In genomic region chr2:162258686-162259085, GRCh38 we compare ENCODE assay signal across 28 cellular contexts. TPM values are rescaled to one million over a fixed set of nuclear protein-coding genes. Genes with fewer than 3 reads are reported as not detected.
A peak's percentile ranks its signal among the peaks of the same experiment; 100 is the strongest.
DNase-seq lines count a peak whose midpoint lies in the region; ATAC-seq and TF ChIP-seq lines count a peak whose summit lies in the region.
"Had no signal": no experiment of that assay in that cellular context is flagged by ENCODE, and none has a peak within 500 bp of the region (broad histone marks: within the 10 kb centered on the region; RNA-seq: fewer than 3 reads in every experiment).

No MANE protein-coding gene starts in this region.

- H3K4me1 Mint-ChIP-seq in activated CD4-positive, alpha-beta memory T cell treated with anti-CD3 and anti-CD28 coated beads for 36 hours (ENCODE audit: low read depth): peaks cover 11% of the 10 kb centered on the region
- peaks cover 11% of the 10 kb centered on the region for H3K4me1 Mint-ChIP-seq in CD4-positive, alpha-beta T cell (ENCODE audit: low read depth)

- no peaks in the 10 kb centered on the region for H3K27me3 ChIP-seq in CD4-positive, alpha-beta T cell (ENCODE audit: control insufficient read depth, insufficient read depth, low read length)
- H3K27me3 ChIP-seq: ascending aorta had no signal

- POLR2A ChIA-PET in activated CD4-positive, alpha-beta memory T cell treated with anti-CD3 and anti-CD28 coated beads for 36 hours (lab: Charles Lee): no interaction called here
- POLR2A ChIA-PET in CD4-positive, alpha-beta T cell (lab: Charles Lee): no interaction called here

- ATAC-seq in GM21447 (IDR thresholded peaks at IDR 0.05; ENCODE audit: unreplicated experiment): no peak
- no peak for ATAC-seq in CD4-positive, alpha-beta T cell (ENCODE audit: poor library complexity)
- ATAC-seq: activated naive CD4-positive, alpha-beta T cell treated with anti-CD3 and anti-CD28 coated beads, Interleukin-2, amount 50 U/mL, for 72 hours; K562; stimulated activated effector memory CD8-positive, alpha-beta T cell treated with anti-CD3 and anti-CD28 coated beads, Interleukin-12 subunit alpha, Interleukin-12 subunit beta, amount 100 ng/mL, for 72 hours had no signal

- H3K9me3 ChIP-seq in CD4-positive, alpha-beta T cell (ENCODE audit: control insufficient read depth, low read length): no peaks in the 10 kb centered on the region
- H3K9me3 ChIP-seq: ascending aorta, thoracic aorta had no signal

- H3K9me3 Mint-ChIP-seq in activated CD4-positive, alpha-beta memory T cell treated with anti-CD3 and anti-CD28 coated beads for 36 hours: no peaks in the 10 kb centered on the region
- H3K9me3 Mint-ChIP-seq in CD4-positive, alpha-beta T cell: no peaks in the 10 kb centered on the region
- H3K9me3 Mint-ChIP-seq: activated CD4-positive, alpha-beta T cell treated with anti-CD3 and anti-CD28 coated beads, Interleukin-2, amount 10 ng/mL, durations not matched to agents 24 days and 14 days; activated naive CD4-positive, alpha-beta T cell treated with anti-CD3 and anti-CD28 coated beads, Interleukin-2, amount 50 U/mL, for 72 hours; activated T-helper 2 cell treated with anti-CD3 and anti-CD28 coated beads, Interferon-gamma antibody, Interleukin-2, Interleukin-4, amounts not matched to agents 10 μg/mL and 5 μg/mL and 100 μg/mL, durations not matched to agents 14 hours and 24 hours and 36 hours; stimulated activated effector memory CD8-positive, alpha-beta T cell treated with anti-CD3 and anti-CD28 coated beads, Interleukin-12 subunit alpha, Interleukin-12 subunit beta, amount 100 ng/mL, for 72 hours had no signal

- no peak for TF ChIP-seq CTCF in fibroblast of villous mesenchyme (IDR thresholded peaks at IDR 0.05; ENCODE audit: insufficient read depth, low read depth, low read length)
- no peak for TF ChIP-seq CTCF in CD4-positive, alpha-beta T cell (IDR thresholded peaks at IDR 0.05)

- no peak overlapping the region for H3K27ac ChIP-seq in CD4-positive, alpha-beta T cell (ENCODE audit: low read depth, low read length)
- H3K27ac ChIP-seq: ascending aorta, thoracic aorta, VCaP had no signal

- intact Hi-C loops in activated CD4-positive, alpha-beta memory T cell treated with anti-CD3 and anti-CD28 coated beads for 36 hours (cut with micrococcal nuclease): no loop called here
- intact Hi-C loops in CD4-positive, alpha-beta T cell (cut with DNase I, micrococcal nuclease): no loop called here

- no peak overlapping the region for H3K27ac Mint-ChIP-seq in activated CD4-positive, alpha-beta memory T cell treated with anti-CD3 and anti-CD28 coated beads for 36 hours
- no peak overlapping the region for H3K27ac Mint-ChIP-seq in CD4-positive, alpha-beta T cell
- H3K27ac Mint-ChIP-seq: activated CD4-positive, alpha-beta T cell treated with anti-CD3 and anti-CD28 coated beads, Interleukin-2, amount 10 ng/mL, durations not matched to agents 24 days and 14 days; activated naive CD4-positive, alpha-beta T cell treated with anti-CD3 and anti-CD28 coated beads, Interleukin-2, amount 50 U/mL, for 72 hours; activated T-helper 2 cell treated with anti-CD3 and anti-CD28 coated beads, Interferon-gamma antibody, Interleukin-2, Interleukin-4, amounts not matched to agents 10 μg/mL and 5 μg/mL and 100 μg/mL, durations not matched to agents 14 hours and 24 hours and 36 hours; CD4-positive, CD25-positive, alpha-beta regulatory T cell; stimulated activated effector memory CD8-positive, alpha-beta T cell treated with anti-CD3 and anti-CD28 coated beads, Interleukin-12 subunit alpha, Interleukin-12 subunit beta, amount 100 ng/mL, for 72 hours had no signal

- DNase-seq in GM03348 (ENCODE audit: low spot score): peak; percentile 60
- peak; percentile 62 for DNase-seq in amniotic epithelial cell (ENCODE audit: low read depth)
- DNase-seq in fibroblast of villous mesenchyme (ENCODE audit: low read depth): peak; percentile 22
- DNase-seq in stromal cell of bone marrow (ENCODE audit: low read depth): peak; percentile 70
- no peak for DNase-seq in activated CD4-positive, alpha-beta memory T cell treated with anti-CD3 and anti-CD28 coated beads for 36 hours
- DNase-seq in CD4-positive, alpha-beta T cell: no peak
- no peak for DNase-seq in DMS79 treated with DMSO at 0.1 percent for 48 hours (lab: John Stamatoyannopoulos, UW)
- DNase-seq: activated CD4-positive, alpha-beta T cell treated with anti-CD3 and anti-CD28 coated beads, Interleukin-2, amount 10 ng/mL, durations not matched to agents 24 days and 14 days; CD4-positive, CD25-positive, alpha-beta regulatory T cell; cerebellar nuclear complex; effector CD8-positive, alpha-beta T cell; kidney glomerular epithelial cell; MM.1S; NCI-H1417; NCI-H446; small intestine had no signal

- no peak overlapping the region for H3K4me3 ChIP-seq in fibroblast of villous mesenchyme (ENCODE audit: low read depth, low read length)
- H3K4me3 ChIP-seq: ascending aorta, K562, thoracic aorta had no signal

- CTCF ChIA-PET in activated CD4-positive, alpha-beta memory T cell treated with anti-CD3 and anti-CD28 coated beads for 36 hours (lab: Charles Lee): no interaction called here
- CTCF ChIA-PET in CD4-positive, alpha-beta T cell (lab: Charles Lee): no interaction called here

- H3K27me3 Mint-ChIP-seq in activated CD4-positive, alpha-beta memory T cell treated with anti-CD3 and anti-CD28 coated beads for 36 hours: no peaks in the 10 kb centered on the region
- H3K27me3 Mint-ChIP-seq in CD4-positive, alpha-beta T cell: no peaks in the 10 kb centered on the region

- no peak overlapping the region for H3K4me3 Mint-ChIP-seq in activated CD4-positive, alpha-beta memory T cell treated with anti-CD3 and anti-CD28 coated beads for 36 hours
- no peak overlapping the region for H3K4me3 Mint-ChIP-seq in CD4-positive, alpha-beta T cell
- H3K4me3 Mint-ChIP-seq: activated CD4-positive, alpha-beta T cell treated with anti-CD3 and anti-CD28 coated beads, Interleukin-2, amount 10 ng/mL, durations not matched to agents 24 days and 14 days; CD4-positive, CD25-positive, alpha-beta regulatory T cell; stimulated activated effector memory CD8-positive, alpha-beta T cell treated with anti-CD3 and anti-CD28 coated beads, Interleukin-12 subunit alpha, Interleukin-12 subunit beta, amount 100 ng/mL, for 72 hours had no signal

- no peaks in the 10 kb centered on the region for H3K36me3 Mint-ChIP-seq in activated CD4-positive, alpha-beta memory T cell treated with anti-CD3 and anti-CD28 coated beads for 36 hours
- no peaks in the 10 kb centered on the region for H3K36me3 Mint-ChIP-seq in CD4-positive, alpha-beta T cell (ENCODE audit: low read depth)
- H3K36me3 Mint-ChIP-seq: activated naive CD4-positive, alpha-beta T cell treated with anti-CD3 and anti-CD28 coated beads, Interleukin-2, amount 50 U/mL, for 72 hours; CD4-positive, CD25-positive, alpha-beta regulatory T cell; stimulated activated effector memory CD8-positive, alpha-beta T cell treated with anti-CD3 and anti-CD28 coated beads, Interleukin-12 subunit alpha, Interleukin-12 subunit beta, amount 100 ng/mL, for 72 hours had no signal

RNA-seq across cellular contexts. Expression of gene FAP, which starts 15.4 kb away (rescaled TPM):
- total RNA-seq in fibroblast of villous mesenchyme: 207 and 223 TPM in 2 replicates
- total RNA-seq in activated CD4-positive, alpha-beta memory T cell treated with anti-CD3 and anti-CD28 coated beads for 36 hours: not detected
- total RNA-seq in CD4-positive, alpha-beta T cell: not detected
- total RNA-seq: activated CD4-positive, alpha-beta T cell treated with anti-CD3 and anti-CD28 coated beads, Interleukin-2, amount 10 ng/mL, durations not matched to agents 24 days and 14 days; activated T-helper 2 cell treated with anti-CD3 and anti-CD28 coated beads, Interferon-gamma antibody, Interleukin-2, Interleukin-4, amounts not matched to agents 10 μg/mL and 5 μg/mL and 100 μg/mL, durations not matched to agents 14 hours and 24 hours and 36 hours; CD4-positive, CD25-positive, alpha-beta regulatory T cell; G401; H1; HT-29; K562; T-helper 2 cell treated with Interferon-gamma antibody and Interleukin-4, amounts not matched to agents 100 ng/mL and 5 ng/mL, for 36 hours had no signal

RNA-seq across cellular contexts. Expression of gene IFIH1, which starts 59.8 kb away (rescaled TPM):
- 3.9 and 7.8 TPM in 2 replicates for total RNA-seq in fibroblast of villous mesenchyme
- 10 to 100 TPM; 33.3 to 34.2 TPM for total RNA-seq in activated CD4-positive, alpha-beta memory T cell treated with anti-CD3 and anti-CD28 coated beads for 36 hours
- total RNA-seq in CD4-positive, alpha-beta T cell: 10 to 100 TPM; 31.1 to 32.1 TPM
- total RNA-seq: G401 had no signal

Comparison
In these comparisons a context has a peak if more than half of its experiments do, and no peak if none do; other contexts are left out.
1. DNase-seq: peak in GM03348 (single experiment), amniotic epithelial cell (single experiment), fibroblast of villous mesenchyme (single experiment) and stromal cell of bone marrow (single experiment); none in activated CD4-positive, alpha-beta memory T cell treated with anti-CD3 and anti-CD28 coated beads for 36 hours (single experiment), CD4-positive, alpha-beta T cell (0 of 10) and DMS79 treated with DMSO at 0.1 percent for 48 hours (single experiment).
2. RNA of gene FAP, which starts 15.4 kb away (total RNA-seq): 207 to 223 TPM in fibroblast of villous mesenchyme; not detected in CD4-positive, alpha-beta T cell and not detected in activated CD4-positive, alpha-beta memory T cell treated with anti-CD3 and anti-CD28 coated beads for 36 hours; every median in the first group is over 100 times any median in the second.